8 cellular contexts compared by ENCODE assay signal in genomic region chr20:53866787-53867740, GRCh38.
DNase-seq lines count a peak whose midpoint lies in the region; ATAC-seq and TF ChIP-seq lines count a peak whose summit lies in the region.

No MANE protein-coding gene starts in this region.

- intact Hi-C loops in gastrocnemius medialis (cut with DNase I; ENCODE audit: low total_unique reads) (loop anchor here (1.0 to 5.0 kb wide), 3 partner anchors 40 to 287 kb away; no protein-coding TSS in a partner anchor), posterior cingulate gyrus (cut with DNase I) (loop anchor here (5.0 kb wide), 1 partner anchor 290 kb away; no protein-coding TSS in a partner anchor)

- H3K9me3 ChIP-seq in gastrocnemius medialis, result no peaks in the 10 kb centered on the region

- ATAC-seq in HG02642 (IDR thresholded peaks at IDR 0.05; ENCODE audit: poor library complexity, unreplicated experiment), result peak; percentile 43
- ATAC-seq in gastrocnemius medialis, result no peak

- H3K4me3 ChIP-seq in GM12864 (ENCODE audit: low read depth, low read length) (peak overlapping the region; percentile 31), fibroblast of the aortic adventitia (ENCODE audit: low read depth, low read length) (no peak overlapping the region), gastrocnemius medialis (no peak overlapping the region)

- TF ChIP-seq POLR2A in gastrocnemius medialis (IDR thresholded peaks at IDR 0.05), result no peak

- in situ Hi-C loops in gastrocnemius medialis (cut with MboI; ENCODE audit: low sequenced_read_pairs in 4 of 4), result no loop called here

- no peaks in the 10 kb centered on the region for H3K27me3 ChIP-seq in gastrocnemius medialis

- DNase-seq in GM12864 (ENCODE audit: low read depth) (peak; percentile 81), RPMI7951 (ENCODE audit: low read depth) (peak; percentile 53), fibroblast of the aortic adventitia (ENCODE audit: low read depth) (peak; percentile 27), gastrocnemius medialis (no peak), NCI-H2081 (lab: John Stamatoyannopoulos, UW) (no peak), posterior cingulate gyrus (no peak), NCI-H1694 treated with DMSO at 0.1 percent for 48 hours (lab: John Stamatoyannopoulos, UW) (no peak)

- no peaks in the 10 kb centered on the region for H3K36me3 ChIP-seq in gastrocnemius medialis

- peak overlapping the region; percentile 3 to 39 (median 22) for H3K27ac ChIP-seq in gastrocnemius medialis

- TF ChIP-seq CTCF in GM12864 (IDR thresholded peaks at IDR 0.05; ENCODE audit: low read depth, low read length, missing control alignments) (no peak), fibroblast of the aortic adventitia (IDR thresholded peaks at IDR 0.05; ENCODE audit: insufficient read depth, low read length) (no peak), gastrocnemius medialis (IDR thresholded peaks at IDR 0.05 in 4 of 5, conservative IDR thresholded peaks at IDR 0.05 in 1 of 5) (no peak)

- peaks cover 5 to 19% of the 10 kb centered on the region in 2 donors for H3K4me1 ChIP-seq in gastrocnemius medialis

Comparison
In these comparisons a context has a peak if more than half of its experiments do, and no peak if none do; other contexts are left out.
1. DNase-seq: peak in GM12864 (single experiment), RPMI7951 (single experiment) and fibroblast of the aortic adventitia (single experiment); none in gastrocnemius medialis (0 of 2), NCI-H2081 (0 of 2), posterior cingulate gyrus (0 of 10) and NCI-H1694 treated with DMSO at 0.1 percent for 48 hours (single experiment).